In the genomic region with DNA sequence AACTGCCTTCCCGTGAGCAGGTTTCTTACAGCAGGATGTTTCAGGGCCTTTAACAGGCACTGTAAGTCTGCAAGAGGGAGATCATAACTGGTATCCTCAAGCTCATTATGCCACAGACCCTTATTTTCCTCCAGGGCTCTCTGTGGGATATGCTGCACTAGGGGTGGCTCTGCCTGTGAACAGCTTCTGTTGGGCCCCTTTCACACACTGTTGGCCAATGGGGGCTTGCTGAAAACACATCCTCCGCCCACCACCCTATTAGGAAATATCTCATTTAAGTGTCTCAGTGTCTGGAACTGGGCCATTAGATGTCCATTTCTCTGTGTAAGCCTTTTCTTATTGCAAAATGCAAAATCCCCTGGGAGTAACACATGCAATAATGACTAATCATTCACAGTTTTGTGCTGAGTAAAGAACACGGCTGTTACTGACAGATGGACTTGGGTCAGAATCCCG, we compare ENCODE assay signal across 13 cellular contexts.
DNase-seq lines count a peak whose midpoint lies in the region; ATAC-seq and TF ChIP-seq lines count a peak whose summit lies in the region.
"Had no signal": no experiment of that assay in that cellular context is flagged by ENCODE, and none has a peak within 500 bp of the region (broad histone marks: within the 10 kb centered on the region; RNA-seq: fewer than 3 reads in every experiment).

No MANE protein-coding gene starts in this region.

- TF ChIP-seq CTCF in gastroesophageal sphincter (IDR thresholded peaks at IDR 0.05), result no peak

- H3K4me1 ChIP-seq in GM23248 (ENCODE audit: insufficient read depth) (peaks cover 11% of the 10 kb centered on the region), gastroesophageal sphincter (peaks cover 0 to 32% (median 15%) of the 10 kb centered on the region in 3 donors)

- no peaks in the 10 kb centered on the region for H4K20me1 ChIP-seq in GM23248 (ENCODE audit: insufficient read depth)

- H3K36me3 Mint-ChIP-seq in activated T-cell treated with anti-CD3 and anti-CD28 coated beads, Interleukin-2, amount 50 U/mL, for 72 hours (ENCODE audit: insufficient read depth in 2 of 2), result peaks cover 4 to 7% of the 10 kb centered on the region in 2 donors

- TF ChIP-seq POLR2A in gastroesophageal sphincter (IDR thresholded peaks at IDR 0.05), result no peak

- no peak overlapping the region for H3K4me2 ChIP-seq in GM23248 (ENCODE audit: unreplicated experiment)
- H3K4me2 ChIP-seq: smooth muscle cell had no signal

- in situ Hi-C loops in GM23248 (cut with MboI), result loop anchor here (25.0 kb wide), 1 partner anchor 396 kb away; no protein-coding TSS in a partner anchor

- peaks cover 11% of the 10 kb centered on the region for H3F3A ChIP-seq in GM23248 (ENCODE audit: insufficient read depth)

- no peak overlapping the region for H3K27ac Mint-ChIP-seq in activated T-cell treated with anti-CD3 and anti-CD28 coated beads, Interleukin-2, amount 50 U/mL, for 72 hours

- H3K36me3 ChIP-seq in GM23248 (ENCODE audit: low read depth) (no peaks in the 10 kb centered on the region), gastroesophageal sphincter (no peaks in the 10 kb centered on the region)
- H3K36me3 ChIP-seq: thoracic aorta had no signal

- ATAC-seq in gastroesophageal sphincter (peak; percentile 81), HG03460 (IDR thresholded peaks at IDR 0.05; ENCODE audit: unreplicated experiment) (no peak)
- ATAC-seq in activated T-cell treated with anti-CD3 and anti-CD28 coated beads, Interleukin-2, amount 50 U/mL, for 72 hours (replicated peaks in 1 of 2), result no peak

- H3K4me3 Mint-ChIP-seq in activated T-cell treated with anti-CD3 and anti-CD28 coated beads, Interleukin-2, amount 50 U/mL, for 72 hours, result no peak overlapping the region

- no peak overlapping the region for H3K27ac ChIP-seq in GM23248
- no peak overlapping the region for H3K27ac ChIP-seq in gastroesophageal sphincter
- H3K27ac ChIP-seq: thoracic aorta had no signal

- H3K27me3 Mint-ChIP-seq in activated T-cell treated with anti-CD3 and anti-CD28 coated beads, Interleukin-2, amount 50 U/mL, for 72 hours (ENCODE audit: low read depth), result peaks cover 15% of the 10 kb centered on the region

- DNase-seq in COLO829 (ENCODE audit: low spot score) (peak; percentile 40), GM23248 (peak; percentile 97), NOMO-1 (lab: John Stamatoyannopoulos, UW; ENCODE audit: unreplicated experiment in 2 of 2) (peak; percentile 61 to 66), NCI-H1436 treated with DMSO at 0.1 percent for 48 hours (lab: John Stamatoyannopoulos, UW) (no peak), DMS53 treated with DMSO at 0.1 percent for 48 hours (lab: John Stamatoyannopoulos, UW; ENCODE audit: unreplicated experiment) (no peak)
- DNase-seq in activated T-cell treated with anti-CD3 and anti-CD28 coated beads, Interleukin-2, amount 50 U/mL, for 72 hours, result no peak
- DNase-seq: activated CD4-positive, CD25-positive, alpha-beta regulatory T cell; caudate nucleus; NCI-H2081 had no signal

- no peak overlapping the region for H3K9ac ChIP-seq in GM23248

- peaks cover 5 to 8% of the 10 kb centered on the region in 2 donors for H3K9me3 Mint-ChIP-seq in activated T-cell treated with anti-CD3 and anti-CD28 coated beads, Interleukin-2, amount 50 U/mL, for 72 hours

- H3K4me3 ChIP-seq in GM23248 (no peak overlapping the region), gastroesophageal sphincter (no peak overlapping the region)
- H3K4me3 ChIP-seq: smooth muscle cell, thoracic aorta had no signal

- H3K79me2 ChIP-seq in GM23248 (ENCODE audit: insufficient read depth), result no peaks in the 10 kb centered on the region

- no peak overlapping the region for H2AFZ ChIP-seq in GM23248

- WGBS in GM23248 (ENCODE audit: low coverage in 1 of 2, low lambda C conversion rate in 2 of 2, missing lambda C conversion rate in 2 of 2), 2 experiments, result 9 to 16% methylated on average over 4 of the region's 4 CpGs
- WGBS in gastroesophageal sphincter (ENCODE audit: low coverage in 1 of 2), 2 donors, result 40 to 44% methylated on average over 1 to 4 of the region's 4 CpGs

- H3K9me2 ChIP-seq in GM23248 (ENCODE audit: insufficient read depth), result no peaks in the 10 kb centered on the region

- H3K27me3 ChIP-seq in GM23248 (replicated peaks; ENCODE audit: insufficient read depth) (no peaks in the 10 kb centered on the region; the same call in 1 of the 2 replicates), gastroesophageal sphincter (peaks cover 7% of the 10 kb centered on the region)

- H3K9me3 ChIP-seq in GM23248 (ENCODE audit: low read depth) (no peaks in the 10 kb centered on the region), gastroesophageal sphincter (peaks cover 0 to 7% (median 0%) of the 10 kb centered on the region in 3 donors)
- H3K9me3 ChIP-seq: thoracic aorta had no signal

- no peak for TF ChIP-seq EP300 in gastroesophageal sphincter (IDR thresholded peaks at IDR 0.05)

- H3K4me1 Mint-ChIP-seq in activated T-cell treated with anti-CD3 and anti-CD28 coated beads, Interleukin-2, amount 50 U/mL, for 72 hours (ENCODE audit: low read depth), result peaks cover 20% of the 10 kb centered on the region

Comparison
In these comparisons a context has a peak if more than half of its experiments do, and no peak if none do; other contexts are left out.
1. DNase-seq: peak in COLO829 (single experiment), GM23248 (single experiment) and NOMO-1 (2 of 2); none in NCI-H1436 treated with DMSO at 0.1 percent for 48 hours (single experiment), activated T-cell treated with anti-CD3 and anti-CD28 coated beads, Interleukin-2, amount 50 U/mL, for 72 hours (0 of 2) and DMS53 treated with DMSO at 0.1 percent for 48 hours (single experiment).